ENCODE assay signal across 19 cellular contexts in the genomic region with DNA sequence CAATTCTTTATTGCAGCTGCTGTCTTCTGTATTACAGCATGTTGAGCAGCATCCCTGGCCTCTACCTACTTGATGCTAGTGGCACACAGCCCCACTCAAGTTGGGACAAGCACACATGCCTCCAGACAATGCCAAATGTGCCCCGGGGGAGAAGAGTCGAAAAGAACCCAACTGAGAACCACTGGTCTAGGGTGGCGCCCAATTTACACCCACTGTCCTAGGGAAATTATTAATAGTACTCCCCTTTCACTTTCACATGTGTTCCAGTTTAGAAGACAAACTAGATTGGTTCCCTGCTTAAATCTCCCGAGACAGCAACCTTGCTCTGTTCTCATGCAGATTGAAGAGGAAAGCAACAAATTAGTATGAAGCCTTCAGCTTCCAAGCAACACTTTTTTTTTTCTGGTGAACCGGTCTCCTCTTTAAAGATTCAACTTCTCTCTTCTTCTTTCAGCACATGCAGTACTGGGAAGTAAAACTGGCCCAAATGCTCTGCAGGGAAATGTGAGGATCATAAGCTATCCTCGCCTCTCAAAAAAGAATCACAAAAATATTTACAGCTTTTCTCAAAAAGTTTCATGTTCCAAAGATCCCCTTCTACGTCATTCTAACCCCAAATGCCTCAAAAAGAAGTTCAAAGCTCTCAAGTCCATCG.
DNase-seq lines count a peak whose midpoint lies in the region; ATAC-seq and TF ChIP-seq lines count a peak whose summit lies in the region.
"Had no signal": no experiment of that assay in that cellular context is flagged by ENCODE, and none has a peak within 500 bp of the region (broad histone marks: within the 10 kb centered on the region; RNA-seq: fewer than 3 reads in every experiment).

No MANE protein-coding gene starts in this region.

- peaks cover 0 to 19% (median 10%) of the 10 kb centered on the region in 11 experiments; a peak in 7 of 22 replicates for H3K9me3 ChIP-seq in BLaER1 treated with 17β-estradiol and CSF1 and Interleukin-3, amounts not matched to agents 10 nM and 100 nM (replicated peaks in 1 of 11)
- H3K9me3 ChIP-seq: esophagus squamous epithelium had no signal

- no peak overlapping the region for H3K27ac ChIP-seq in BLaER1 treated with 17β-estradiol and CSF1 and Interleukin-3, amounts not matched to agents 10 nM and 100 nM
- H3K27ac ChIP-seq: esophagus squamous epithelium, HL-60 had no signal

- no peaks in the 10 kb centered on the region for H3K27me3 Mint-ChIP-seq in dendritic cell treated with granulocyte-macrophage colony-stimulating factor and Interleukin-4, amounts not matched to agents 40 ng/mL and 50 ng/mL, for 4 days
- H3K27me3 Mint-ChIP-seq in nephron progenitor cell (ENCODE audit: low read depth, poor library complexity): peaks cover 4% of the 10 kb centered on the region
- no peaks in the 10 kb centered on the region for H3K27me3 Mint-ChIP-seq in activated T-cell treated with anti-CD3 and anti-CD28 coated beads, Interleukin-2, amount 50 U/mL, for 24 hours
- H3K27me3 Mint-ChIP-seq: activated CD8-positive, alpha-beta T cell treated with anti-CD3 and anti-CD28 coated beads for 36 hours; naive thymus-derived CD8-positive, alpha-beta T cell; progenitor cell of endocrine pancreas had no signal

- ATAC-seq in GM21825 (IDR thresholded peaks at IDR 0.05; ENCODE audit: unreplicated experiment): peak; percentile 49
- no peak for ATAC-seq in HG03565 (IDR thresholded peaks at IDR 0.05; ENCODE audit: unreplicated experiment)
- ATAC-seq: activated CD8-positive, alpha-beta T cell treated with anti-CD3 and anti-CD28 coated beads for 36 hours; activated T-cell treated with anti-CD3 and anti-CD28 coated beads, Interleukin-2, amount 50 U/mL, for 72 hours; naive thymus-derived CD8-positive, alpha-beta T cell had no signal

- H3K27me3 ChIP-seq in BLaER1 treated with 17β-estradiol and CSF1 and Interleukin-3, amounts not matched to agents 10 nM and 100 nM: no peaks in the 10 kb centered on the region
- H3K27me3 ChIP-seq: esophagus squamous epithelium had no signal

- no peaks in the 10 kb centered on the region for H3K9me3 Mint-ChIP-seq in dendritic cell treated with granulocyte-macrophage colony-stimulating factor and Interleukin-4, amounts not matched to agents 40 ng/mL and 50 ng/mL, for 4 days
- H3K9me3 Mint-ChIP-seq in nephron progenitor cell: peaks cover 8% of the 10 kb centered on the region
- no peaks in the 10 kb centered on the region for H3K9me3 Mint-ChIP-seq in activated T-cell treated with anti-CD3 and anti-CD28 coated beads, Interleukin-2, amount 50 U/mL, for 24 hours

- intact Hi-C loops in dendritic cell treated with granulocyte-macrophage colony-stimulating factor and Interleukin-4, amounts not matched to agents 40 ng/mL and 50 ng/mL, for 4 days (cut with micrococcal nuclease): no loop called here
- intact Hi-C loops in posterior vena cava (cut with DNase I): no loop called here

- no peaks in the 10 kb centered on the region for H3K36me3 Mint-ChIP-seq in dendritic cell treated with granulocyte-macrophage colony-stimulating factor and Interleukin-4, amounts not matched to agents 40 ng/mL and 50 ng/mL, for 4 days (ENCODE audit: low read depth)
- H3K36me3 Mint-ChIP-seq in nephron progenitor cell (ENCODE audit: low read depth): no peaks in the 10 kb centered on the region
- peaks cover 2% of the 10 kb centered on the region for H3K36me3 Mint-ChIP-seq in activated T-cell treated with anti-CD3 and anti-CD28 coated beads, Interleukin-2, amount 50 U/mL, for 24 hours (ENCODE audit: low read depth)

- peak overlapping the region; percentile 29 to 63 (median 50) for H3K4me2 ChIP-seq in BLaER1 treated with 17β-estradiol and CSF1 and Interleukin-3, amounts not matched to agents 10 nM and 100 nM
- H3K4me2 ChIP-seq: smooth muscle cell had no signal

- no peaks in the 10 kb centered on the region for H4K20me1 ChIP-seq in BLaER1 treated with 17β-estradiol and CSF1 and Interleukin-3, amounts not matched to agents 10 nM and 100 nM

- peaks cover 7 to 16% (median 15%) of the 10 kb centered on the region in 10 experiments for H3K4me1 ChIP-seq in BLaER1 treated with 17β-estradiol and CSF1 and Interleukin-3, amounts not matched to agents 10 nM and 100 nM
- H3K4me1 ChIP-seq: esophagus squamous epithelium had no signal

- H3K4me3 Mint-ChIP-seq in dendritic cell treated with granulocyte-macrophage colony-stimulating factor and Interleukin-4, amounts not matched to agents 40 ng/mL and 50 ng/mL, for 4 days: peak overlapping the region; percentile 47
- no peak overlapping the region for H3K4me3 Mint-ChIP-seq in nephron progenitor cell
- no peak overlapping the region for H3K4me3 Mint-ChIP-seq in activated T-cell treated with anti-CD3 and anti-CD28 coated beads, Interleukin-2, amount 50 U/mL, for 24 hours
- H3K4me3 Mint-ChIP-seq: activated CD8-positive, alpha-beta T cell treated with anti-CD3 and anti-CD28 coated beads for 36 hours; activated T-cell treated with anti-CD3 and anti-CD28 coated beads, Interleukin-2, amount 50 U/mL, for 72 hours had no signal

- H3K27ac Mint-ChIP-seq in dendritic cell treated with granulocyte-macrophage colony-stimulating factor and Interleukin-4, amounts not matched to agents 40 ng/mL and 50 ng/mL, for 4 days: peak overlapping the region; percentile 44
- H3K27ac Mint-ChIP-seq in nephron progenitor cell: no peak overlapping the region
- H3K27ac Mint-ChIP-seq in activated T-cell treated with anti-CD3 and anti-CD28 coated beads, Interleukin-2, amount 50 U/mL, for 24 hours: no peak overlapping the region
- H3K27ac Mint-ChIP-seq: activated CD8-positive, alpha-beta T cell treated with anti-CD3 and anti-CD28 coated beads for 36 hours; activated T-cell treated with anti-CD3 and anti-CD28 coated beads, Interleukin-2, amount 50 U/mL, for 72 hours; progenitor cell of endocrine pancreas had no signal

- TF ChIP-seq CTCF in nephron progenitor cell (IDR thresholded peaks at IDR 0.05): no peak

- no peak overlapping the region for H3K9ac ChIP-seq in BLaER1 treated with 17β-estradiol and CSF1 and Interleukin-3, amounts not matched to agents 10 nM and 100 nM

- H3K4me1 Mint-ChIP-seq in dendritic cell treated with granulocyte-macrophage colony-stimulating factor and Interleukin-4, amounts not matched to agents 40 ng/mL and 50 ng/mL, for 4 days (ENCODE audit: low read depth): peaks cover 40% of the 10 kb centered on the region
- H3K4me1 Mint-ChIP-seq in nephron progenitor cell: peaks cover 51% of the 10 kb centered on the region
- peaks cover 38% of the 10 kb centered on the region for H3K4me1 Mint-ChIP-seq in activated T-cell treated with anti-CD3 and anti-CD28 coated beads, Interleukin-2, amount 50 U/mL, for 24 hours (ENCODE audit: low read depth)

- no peaks in the 10 kb centered on the region for H3K36me3 ChIP-seq in BLaER1 treated with 17β-estradiol and CSF1 and Interleukin-3, amounts not matched to agents 10 nM and 100 nM
- H3K36me3 ChIP-seq: esophagus squamous epithelium had no signal

- no peak overlapping the region for H3K4me3 ChIP-seq in BLaER1 treated with 17β-estradiol and CSF1 and Interleukin-3, amounts not matched to agents 10 nM and 100 nM
- H3K4me3 ChIP-seq: esophagus squamous epithelium, smooth muscle cell had no signal

- peak; percentile 28 for DNase-seq in Ammon's horn (ENCODE audit: low spot score)
- DNase-seq in nephron progenitor cell: no peak
- no peak for DNase-seq in activated T-cell treated with anti-CD3 and anti-CD28 coated beads, Interleukin-2, amount 50 U/mL, for 24 hours
- no peak for DNase-seq in posterior vena cava (ENCODE audit: low spot score)
- DNase-seq: activated CD8-positive, alpha-beta T cell treated with anti-CD3 and anti-CD28 coated beads for 36 hours; activated T-cell treated with anti-CD3 and anti-CD28 coated beads, Interleukin-2, amount 50 U/mL, for 72 hours; AML-193; esophagus squamous epithelium; mammary epithelial cell; naive thymus-derived CD8-positive, alpha-beta T cell; NCI-H1048; NCI-H69 had no signal
